Comparison of ENCODE assay signal across 1 cellular context in genomic region chr2:28658369-28658768, GRCh38.
TF ChIP-seq lines count a peak whose summit lies in the region.

No MANE protein-coding gene starts in this region.

TF ChIP-seq in H1, 55 proteins besides CTCF, POLR2A, EP300 and RAD21 (continued from another document):
- TF ChIP-seq CBX5 (IDR thresholded peaks at IDR 0.05; ENCODE audit: low read depth, low read length): no peak
- no peak for TF ChIP-seq SIRT6 (IDR thresholded peaks at IDR 0.05; ENCODE audit: low read length)
- TF ChIP-seq SIX5 (IDR thresholded peaks at IDR 0.05; ENCODE audit: low read depth, low read length): no peak
- no peak for TF ChIP-seq SRF (IDR thresholded peaks at IDR 0.05; ENCODE audit: low read depth, low read length)
- TF ChIP-seq RBBP5 (IDR thresholded peaks at IDR 0.05; ENCODE audit: borderline replicate concordance, low read depth, low read length): no peak
- no peak for TF ChIP-seq CEBPB (IDR thresholded peaks at IDR 0.05; ENCODE audit: low read depth, low read length)
- no peak for TF ChIP-seq BCL11A (IDR thresholded peaks at IDR 0.05; ENCODE audit: low read depth in 2 of 2, low read length in 2 of 2)
- no peak for TF ChIP-seq TCF12 (IDR thresholded peaks at IDR 0.05; ENCODE audit: low read depth, low read length)
